Comparison of ENCODE assay signal across 8 cellular contexts in the genomic region with DNA sequence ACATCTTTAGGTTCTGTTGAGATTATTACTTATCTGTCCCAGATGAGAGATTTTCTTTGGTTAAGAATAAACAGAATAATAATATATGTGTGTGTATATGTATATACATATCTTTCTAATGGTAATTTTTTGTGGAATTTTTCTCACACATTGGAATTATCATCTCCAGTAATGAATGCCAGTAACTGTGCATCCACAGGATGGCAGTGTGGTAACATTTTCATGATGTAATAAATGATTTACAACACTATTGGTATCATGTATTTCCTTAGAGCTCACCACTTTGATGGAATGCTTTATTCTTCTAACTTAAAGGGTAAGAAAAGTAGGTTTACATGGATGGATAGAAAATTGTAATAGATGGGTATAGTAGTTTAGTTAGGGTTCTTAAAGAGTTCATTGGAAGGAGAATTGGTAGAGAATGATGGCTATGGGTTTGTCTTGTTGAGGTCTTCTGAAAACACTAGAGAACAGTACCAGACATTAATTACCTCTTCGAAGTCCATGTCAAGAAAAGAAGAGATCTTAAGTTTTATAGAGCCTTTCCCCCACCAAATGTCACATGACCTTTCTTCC.
DNase-seq lines count a peak whose midpoint lies in the region; ATAC-seq and TF ChIP-seq lines count a peak whose summit lies in the region.

No MANE protein-coding gene starts in this region.

- TF ChIP-seq CTCF in RWPE2 (IDR thresholded peaks at IDR 0.05; ENCODE audit: poor library complexity, severe bottlenecking), result peak; percentile 72

- H3K36me3 ChIP-seq in RWPE2 (ENCODE audit: low read depth), result peaks cover 21% of the 10 kb centered on the region; the same call in 1 of the 2 replicates

- ATAC-seq in RWPE2 (ENCODE audit: low read depth) (no peak), GM19351 (IDR thresholded peaks at IDR 0.05; ENCODE audit: unreplicated experiment) (no peak), GM19324 (IDR thresholded peaks at IDR 0.05; ENCODE audit: low FRiP score, unreplicated experiment) (no peak), GM21529 (IDR thresholded peaks at IDR 0.05; ENCODE audit: unreplicated experiment) (no peak)

- DNase-seq in NCI-H2196 (lab: John Stamatoyannopoulos, UW; ENCODE audit: unreplicated experiment) (peak; percentile 7), NCI-H2196 treated with DMSO at 0.1 percent for 48 hours (lab: John Stamatoyannopoulos, UW; ENCODE audit: unreplicated experiment) (no peak), RWPE2 (ENCODE audit: low spot score) (no peak), fibroblast of the conjunctiva (ENCODE audit: low read depth) (peak; percentile 43), smooth muscle cell of the brain vasculature (ENCODE audit: low read depth, low spot score) (peak; percentile 17)

- no peaks in the 10 kb centered on the region for H3K9me3 ChIP-seq in RWPE2 (ENCODE audit: severe bottlenecking)

- no peak overlapping the region for H3K4me3 ChIP-seq in RWPE2 (ENCODE audit: severe bottlenecking)

- peaks cover 19% of the 10 kb centered on the region for H3K4me1 ChIP-seq in RWPE2 (ENCODE audit: insufficient read depth, poor library complexity, severe bottlenecking)

- no peaks in the 10 kb centered on the region for H3K27me3 ChIP-seq in RWPE2 (ENCODE audit: insufficient read depth, poor library complexity, severe bottlenecking)

- no peak overlapping the region for H3K27ac ChIP-seq in RWPE2 (ENCODE audit: poor library complexity, severe bottlenecking)

Comparison
In these comparisons a context has a peak if more than half of its experiments do, and no peak if none do; other contexts are left out.
1. DNase-seq: peak in NCI-H2196 (single experiment), fibroblast of the conjunctiva (single experiment) and smooth muscle cell of the brain vasculature (single experiment); none in NCI-H2196 treated with DMSO at 0.1 percent for 48 hours (single experiment) and RWPE2 (single experiment).